Comparison of ENCODE assay signal across 8 cellular contexts in the genomic region with DNA sequence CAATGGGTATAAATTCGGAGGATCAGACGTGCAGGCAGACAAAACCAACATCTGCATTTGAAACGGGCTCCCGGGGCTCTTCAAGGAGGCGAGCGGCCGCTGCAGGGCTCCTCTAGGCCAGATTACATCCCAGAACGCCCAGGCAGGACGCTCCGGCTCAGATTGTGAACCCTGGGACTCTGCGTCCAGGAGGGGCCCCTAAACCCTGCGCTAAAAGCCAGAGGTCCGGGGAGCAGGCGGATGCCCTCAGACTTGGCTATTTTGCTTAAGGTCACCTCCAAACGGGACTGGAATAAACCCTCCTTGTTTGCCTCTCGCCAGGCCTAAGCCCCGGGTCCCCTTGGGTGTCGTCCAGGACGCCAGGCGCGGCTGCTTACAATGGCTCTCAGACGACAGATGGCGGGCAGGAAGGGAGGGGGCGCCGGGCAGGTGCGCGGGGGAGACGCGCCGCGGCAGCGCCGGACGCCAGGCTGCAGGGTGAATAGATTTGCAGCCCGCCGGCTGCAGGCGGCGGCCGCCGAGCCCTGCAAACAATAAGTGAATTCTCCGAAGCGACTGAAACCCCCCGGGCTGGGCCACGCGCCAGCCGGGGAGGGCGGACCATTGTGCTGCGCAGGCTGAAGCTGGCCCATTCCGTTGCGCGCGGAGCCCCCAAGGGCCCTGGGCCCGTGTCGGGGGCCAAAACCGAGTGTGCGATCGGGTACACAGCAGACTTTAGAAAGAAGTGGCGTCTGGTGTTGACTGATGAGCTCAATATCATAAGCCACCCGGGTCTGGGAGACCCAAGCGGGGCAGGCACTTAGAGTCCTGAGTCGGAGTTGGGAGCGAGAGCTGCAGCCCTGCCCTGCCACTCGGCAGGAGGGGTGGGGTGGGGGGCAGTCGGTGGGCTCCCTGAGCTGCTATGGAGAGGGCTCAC. TPM values are rescaled to one million over a fixed set of nuclear protein-coding genes. Genes with fewer than 3 reads are reported as not detected.
A peak's percentile ranks its signal among the peaks of the same experiment; 100 is the strongest.
DNase-seq lines count a peak whose midpoint lies in the region; ATAC-seq and TF ChIP-seq lines count a peak whose summit lies in the region.

No MANE protein-coding gene starts in this region.

- H3K56ac ChIP-seq in H9 (ENCODE audit: insufficient read length, low read depth, low read length): no peak overlapping the region

- H3K4me1 ChIP-seq in H9 (ENCODE audit: insufficient read depth, low read length): peaks cover 16% of the 10 kb centered on the region
- peaks cover 2% of the 10 kb centered on the region for H3K4me1 ChIP-seq in ovary (ENCODE audit: insufficient read depth)

- no peak overlapping the region for H4K91ac ChIP-seq in H9 (ENCODE audit: insufficient read length, low read depth, low read length)

- H3K9me3 ChIP-seq in H9 (ENCODE audit: control insufficient read depth, low read depth, low read length) (peaks cover 11% of the 10 kb centered on the region), ovary (no peaks in the 10 kb centered on the region)

- peak overlapping the region; percentile 64 for H3K9ac ChIP-seq in H9 (ENCODE audit: extremely low read depth, insufficient read length, low read length)

- H3K36me3 ChIP-seq in ovary: no peaks in the 10 kb centered on the region

- no peak overlapping the region for H4K8ac ChIP-seq in H9 (replicated peaks; ENCODE audit: insufficient read length, low read depth, low read length)

- H3K79me1 ChIP-seq in H9 (ENCODE audit: insufficient read depth, low read depth, low read length, poor library complexity, severe bottlenecking): no peaks in the 10 kb centered on the region

- H2BK15ac ChIP-seq in H9 (ENCODE audit: low read depth, low read length): no peak overlapping the region

- H3K4ac ChIP-seq in H9 (ENCODE audit: low read depth, low read length): no peak overlapping the region; the same call in 1 of the 2 replicates

- peaks cover 10 to 25% (median 15%) of the 10 kb centered on the region in 3 experiments for H3K36me3 Mint-ChIP-seq in H9 (ENCODE audit: insufficient read depth in 1 of 3, low read depth in 3 of 3)
- H3K36me3 Mint-ChIP-seq in activated T-cell treated with anti-CD3 and anti-CD28 coated beads, Interleukin-2, amount 50 U/mL, for 24 hours (ENCODE audit: low read depth): no peaks in the 10 kb centered on the region

- H2AFZ ChIP-seq in H9 (ENCODE audit: low read length): peak overlapping the region; percentile 79

- H2BK20ac ChIP-seq in H9 (ENCODE audit: low read depth, low read length, poor library complexity, severe bottlenecking): no peak overlapping the region

- H3K4me3 ChIP-seq in ovary: peak overlapping the region; percentile 31

- peaks cover 10% of the 10 kb centered on the region for H3K23me2 ChIP-seq in H9 (ENCODE audit: insufficient read length, low read depth, low read length, poor library complexity, severe bottlenecking)

- H2BK120ac ChIP-seq in H9 (ENCODE audit: low read depth, low read length, poor library complexity, severe bottlenecking): no peak overlapping the region

- H3K23ac ChIP-seq in H9 (ENCODE audit: insufficient read length, low read depth, low read length): no peak overlapping the region

- H3K27ac Mint-ChIP-seq in H9: no peak overlapping the region
- no peak overlapping the region for H3K27ac Mint-ChIP-seq in activated T-cell treated with anti-CD3 and anti-CD28 coated beads, Interleukin-2, amount 50 U/mL, for 24 hours

- intact Hi-C loops in head of caudate nucleus (cut with DNase I): loop anchor here (5.0 kb wide), 1 partner anchor 34 kb away; a partner anchor contains a TSS
- intact Hi-C loops in ovary (cut with DNase I): no loop called here

- H3K27me3 Mint-ChIP-seq in H9 (ENCODE audit: low read depth): peaks cover 90% of the 10 kb centered on the region
- H3K27me3 Mint-ChIP-seq in activated T-cell treated with anti-CD3 and anti-CD28 coated beads, Interleukin-2, amount 50 U/mL, for 24 hours: peaks cover 80% of the 10 kb centered on the region

- H2BK5ac ChIP-seq in H9 (ENCODE audit: insufficient read length, low read length): no peak overlapping the region

- H3K9me3 Mint-ChIP-seq in H9: peaks cover 23 to 29% of the 10 kb centered on the region in 2 experiments
- peaks cover 13% of the 10 kb centered on the region for H3K9me3 Mint-ChIP-seq in activated T-cell treated with anti-CD3 and anti-CD28 coated beads, Interleukin-2, amount 50 U/mL, for 24 hours

- H3K27ac ChIP-seq in H9 (ENCODE audit: insufficient read length, low read depth, low read length) (no peak overlapping the region), ovary (no peak overlapping the region)

- H3K18ac ChIP-seq in H9 (ENCODE audit: insufficient read length, low read depth, low read length): peak overlapping the region; percentile 92

- no peak for TF ChIP-seq POLR2A in ovary (IDR thresholded peaks at IDR 0.05)

- H3K4me3 Mint-ChIP-seq in H9: peak overlapping the region; percentile 54 to 75
- H3K4me3 Mint-ChIP-seq in activated T-cell treated with anti-CD3 and anti-CD28 coated beads, Interleukin-2, amount 50 U/mL, for 24 hours: no peak overlapping the region

- H4K20me1 ChIP-seq in H9 (ENCODE audit: control insufficient read depth, insufficient read depth, insufficient read length): no peaks in the 10 kb centered on the region

- no peaks in the 10 kb centered on the region for H3K79me2 ChIP-seq in H9 (ENCODE audit: insufficient read depth, low read length)

- DNase-seq in H9: peak; percentile 78
- DNase-seq in RPMI7951 (ENCODE audit: low read depth): peak; percentile 19
- peak; percentile 73 to 94 (median 88) for DNase-seq in head of caudate nucleus
- peak in 4 of 5 donors; percentile 15 to 51 (median 34) for DNase-seq in ovary
- no peak for DNase-seq in activated T-cell treated with anti-CD3 and anti-CD28 coated beads, Interleukin-2, amount 50 U/mL, for 24 hours

- WGBS in H9 (ENCODE audit: extremely low coverage, insufficient read length, low lambda C conversion rate): no CpG with 5 or more reads among the region's 64 CpGs
- WGBS in ovary, 3 donors: 3 to 7% (median 6%) methylated on average over 59 to 64 of the region's 64 CpGs

- H2AK5ac ChIP-seq in H9 (ENCODE audit: insufficient read length, low read length): no peak overlapping the region

- TF ChIP-seq EP300 in ovary (IDR thresholded peaks at IDR 0.05): no peak

- peak overlapping the region; percentile 81 for H4K5ac ChIP-seq in H9 (ENCODE audit: insufficient read length, low read depth, low read length)

- H3K14ac ChIP-seq in H9 (ENCODE audit: insufficient read depth, low read length): peak overlapping the region; percentile 88

- no peak for TF ChIP-seq CTCF in H9 (conservative IDR thresholded peaks at IDR 0.05)
- no peak for TF ChIP-seq CTCF in ovary (IDR thresholded peaks at IDR 0.05)

- H3T11ph ChIP-seq in H9 (ENCODE audit: low read length): no peak overlapping the region

- ATAC-seq in GM18517 (IDR thresholded peaks at IDR 0.05; ENCODE audit: unreplicated experiment) (no peak), HG03378 (IDR thresholded peaks at IDR 0.05; ENCODE audit: unreplicated experiment) (no peak), HG02623 (IDR thresholded peaks at IDR 0.05; ENCODE audit: unreplicated experiment) (no peak)

- H2BK12ac ChIP-seq in H9 (ENCODE audit: insufficient read length, low read depth, low read length): no peak overlapping the region

- peaks cover 54 to 58% of the 10 kb centered on the region in 2 experiments for H3K4me1 Mint-ChIP-seq in H9
- peaks cover 3% of the 10 kb centered on the region for H3K4me1 Mint-ChIP-seq in activated T-cell treated with anti-CD3 and anti-CD28 coated beads, Interleukin-2, amount 50 U/mL, for 24 hours (ENCODE audit: low read depth)

- H3K27me3 ChIP-seq in H9 (ENCODE audit: insufficient read depth, low read length) (peaks cover 25% of the 10 kb centered on the region; the same call in 1 of the 2 replicates), ovary (no peaks in the 10 kb centered on the region)

- peak overlapping the region; percentile 93 for H3K4me2 ChIP-seq in H9 (ENCODE audit: insufficient read depth, insufficient read length, low read length)

RNA-seq across cellular contexts. Expression of a gene that starts 32.3 kb away (rescaled TPM):
- 30.9 and 35.3 TPM in 2 replicates for total RNA-seq in H9 (2021)
- total RNA-seq in RPMI7951 (2014; rRNA removed; shearing (Covaris generic)): 13.1 and 15.1 TPM in 2 replicates
- total RNA-seq in ovary: 10 to 100 TPM; 20.5 to 60.4 (median 44.8) TPM
- polyA plus RNA-seq in ovary: 10 to 100 TPM; 28.7 to 32.9 TPM
